ENCODE assay signal across 25 cellular contexts in the genomic region with DNA sequence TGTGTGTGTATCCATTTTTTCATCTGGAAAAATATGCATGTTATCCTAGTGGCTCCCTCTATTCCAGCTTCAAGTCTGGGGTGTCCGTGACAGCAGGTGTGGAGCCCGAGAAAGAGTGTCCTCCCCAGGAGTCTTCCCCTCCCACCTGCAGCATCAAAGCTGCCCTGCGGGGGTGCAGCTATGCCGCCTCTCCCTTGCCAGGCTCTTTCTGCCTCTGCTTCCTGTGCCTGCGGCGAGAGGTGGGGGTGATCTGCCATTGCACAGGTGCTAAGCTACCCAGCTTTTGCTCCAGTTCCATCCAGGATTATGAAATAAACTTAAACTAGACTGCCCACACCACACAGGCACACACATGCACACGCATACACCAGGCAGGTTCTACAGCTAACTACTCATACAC.
A peak's percentile ranks its signal among the peaks of the same experiment; 100 is the strongest.
DNase-seq lines count a peak whose midpoint lies in the region; ATAC-seq, FAIRE-seq and TF ChIP-seq lines count a peak whose summit lies in the region.
"Had no signal": no experiment of that assay in that cellular context is flagged by ENCODE, and none has a peak within 500 bp of the region (broad histone marks: within the 10 kb centered on the region; RNA-seq: fewer than 3 reads in every experiment).

No MANE protein-coding gene starts in this region.

- no peaks in the 10 kb centered on the region for H3K9me3 ChIP-seq in pancreas
- H3K9me3 ChIP-seq: BLaER1, Peyer's patch had no signal

- no peak for ATAC-seq in pancreas
- ATAC-seq: CD8-positive, alpha-beta T cell; GM12878; SK-N-SH treated with all-trans-retinoic acid at 6 μM for 48 hours had no signal

- DNase-seq in activated CD4-positive, alpha-beta T cell treated with anti-CD3 and anti-CD28 coated beads, Interleukin-2, amount 50 U/mL, for 1 hour, result peak; percentile 1
- DNase-seq in activated CD4-positive, alpha-beta T cell treated with anti-CD3 and anti-CD28 coated beads, Interleukin-2, amount 10 ng/mL, durations not matched to agents 24 days and 14 days, result no peak
- DNase-seq in Jurkat, Clone E6-1 (ENCODE audit: low read depth, low spot score), result peak; percentile 65
- DNase-seq in caudate nucleus (lab: John Stamatoyannopoulos, UW), result peak in 43 of 61 donors; percentile 1 to 74 (median 22)
- peak; percentile 44 for DNase-seq in putamen (ENCODE audit: low spot score)
- no peak for DNase-seq in pancreas
- no peak for DNase-seq in SHP77 treated with DMSO at 0.1 percent for 48 hours (lab: John Stamatoyannopoulos, UW)
- no peak for DNase-seq in erythroblast (lab: John Stamatoyannopoulos, UW)
- DNase-seq: CD8-positive, alpha-beta T cell; DMS79 treated with DMSO at 0.1 percent for 48 hours; GDM1; GM23248; HFFc6; Karpas-422; NCI-H2029 treated with DMSO at 0.1 percent for 48 hours; NCI-H2171 treated with DMSO at 0.1 percent for 48 hours; NCI-H510A; Peyer's patch; SHP77 had no signal

- no peak for TF ChIP-seq POLR2A in erythroblast (IDR thresholded peaks at IDR 0.05; ENCODE audit: low read length)

- H3K27ac Mint-ChIP-seq in activated CD4-positive, alpha-beta T cell treated with anti-CD3 and anti-CD28 coated beads, Interleukin-2, amount 10 ng/mL, durations not matched to agents 24 days and 14 days, result no peak overlapping the region
- H3K27ac Mint-ChIP-seq: CD8-positive, alpha-beta T cell; HFFc6 had no signal

- H3K4me1 Mint-ChIP-seq in activated CD4-positive, alpha-beta T cell treated with anti-CD3 and anti-CD28 coated beads, Interleukin-2, amount 10 ng/mL, durations not matched to agents 24 days and 14 days, result no peaks in the 10 kb centered on the region

- no peaks in the 10 kb centered on the region for H3K36me3 ChIP-seq in pancreas
- H3K36me3 ChIP-seq: BLaER1, Peyer's patch had no signal

- no peak overlapping the region for H3K4me3 Mint-ChIP-seq in activated CD4-positive, alpha-beta T cell treated with anti-CD3 and anti-CD28 coated beads, Interleukin-2, amount 10 ng/mL, durations not matched to agents 24 days and 14 days
- H3K4me3 Mint-ChIP-seq: CD8-positive, alpha-beta T cell; HFFc6 had no signal

- H3K4me1 ChIP-seq in pancreas, result no peaks in the 10 kb centered on the region
- H3K4me1 ChIP-seq: Peyer's patch had no signal

- FAIRE-seq in pancreas (lab: Jason Lieb, UNC), result no peak
- FAIRE-seq: A204.1, D721Med, GM12878, GM18507 had no signal

- 81 to 87% methylated on average over 7 of the region's 7 CpGs for WGBS in pancreas, 2 donors

- no peak overlapping the region for H3K4me3 ChIP-seq in Jurkat, Clone E6-1 (ENCODE audit: low read length)
- no peak overlapping the region for H3K4me3 ChIP-seq in pancreas
- H3K4me3 ChIP-seq: BLaER1, GM12878, GM23248, Peyer's patch had no signal

- peaks cover 7% of the 10 kb centered on the region for H3K27me3 Mint-ChIP-seq in activated CD4-positive, alpha-beta T cell treated with anti-CD3 and anti-CD28 coated beads, Interleukin-2, amount 10 ng/mL, durations not matched to agents 24 days and 14 days

- intact Hi-C loops in activated CD4-positive, alpha-beta T cell treated with anti-CD3 and anti-CD28 coated beads, Interleukin-2, amount 10 ng/mL, durations not matched to agents 24 days and 14 days (cut with micrococcal nuclease), result no loop called here
- intact Hi-C loops in pancreas (cut with DNase I), result no loop called here

- TF ChIP-seq CTCF in pancreas (IDR thresholded peaks at IDR 0.05), result no peak

- H3K9me3 Mint-ChIP-seq in activated CD4-positive, alpha-beta T cell treated with anti-CD3 and anti-CD28 coated beads, Interleukin-2, amount 10 ng/mL, durations not matched to agents 24 days and 14 days, result no peaks in the 10 kb centered on the region
- H3K9me3 Mint-ChIP-seq: CD8-positive, alpha-beta T cell; HFFc6 had no signal

- no peak overlapping the region for H3K27ac ChIP-seq in caudate nucleus (ENCODE audit: low read depth, low read length)
- H3K27ac ChIP-seq in pancreas, result no peak overlapping the region
- H3K27ac ChIP-seq: BLaER1, GM23248, Peyer's patch had no signal

- H3K27me3 ChIP-seq in pancreas, result no peaks in the 10 kb centered on the region
- H3K27me3 ChIP-seq: BLaER1, Peyer's patch had no signal

- H3K36me3 Mint-ChIP-seq in activated CD4-positive, alpha-beta T cell treated with anti-CD3 and anti-CD28 coated beads, Interleukin-2, amount 10 ng/mL, durations not matched to agents 24 days and 14 days (ENCODE audit: low read depth), result no peaks in the 10 kb centered on the region
- H3K36me3 Mint-ChIP-seq: CD8-positive, alpha-beta T cell had no signal

Comparison
In these comparisons a context has a peak if more than half of its experiments do, and no peak if none do; other contexts are left out.
1. DNase-seq: peak in activated CD4-positive, alpha-beta T cell treated with anti-CD3 and anti-CD28 coated beads, Interleukin-2, amount 50 U/mL, for 1 hour (single experiment), Jurkat, Clone E6-1 (single experiment), caudate nucleus (43 of 61) and putamen (single experiment); none in activated CD4-positive, alpha-beta T cell treated with anti-CD3 and anti-CD28 coated beads, Interleukin-2, amount 10 ng/mL, durations not matched to agents 24 days and 14 days (single experiment), pancreas (0 of 6), SHP77 treated with DMSO at 0.1 percent for 48 hours (single experiment) and erythroblast (0 of 2).